In the genomic region with DNA sequence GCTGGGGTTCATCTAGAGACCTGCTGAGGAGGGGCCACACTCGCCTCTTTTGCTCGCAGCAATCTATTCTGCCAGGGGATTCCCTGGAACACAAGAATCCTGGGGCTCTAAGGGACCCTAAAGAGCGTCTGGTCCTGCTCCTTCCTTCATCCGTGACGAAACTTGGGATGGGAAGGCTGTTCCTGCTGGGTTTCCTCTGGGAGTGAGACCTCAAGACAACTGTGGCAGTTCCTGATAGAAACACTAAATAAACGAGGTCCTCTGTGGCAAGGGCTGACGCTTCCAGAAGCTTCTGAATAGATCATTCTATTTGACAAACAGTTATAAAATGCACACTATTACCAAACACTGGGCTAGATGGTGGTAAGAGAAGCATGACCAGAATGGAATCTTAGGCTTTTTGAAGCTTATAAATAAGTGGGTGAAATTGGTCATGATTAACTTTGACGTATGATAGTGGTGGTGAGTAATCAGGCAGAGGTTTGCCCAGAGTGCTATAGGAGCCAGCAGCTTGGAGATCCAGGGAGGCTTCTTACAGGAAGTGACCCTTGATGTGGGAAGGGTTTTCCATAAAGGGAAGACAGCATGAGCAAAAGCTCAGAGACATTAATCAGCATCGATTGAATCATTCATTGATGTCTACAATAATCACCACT, we compare ENCODE assay signal across 7 cellular contexts.
DNase-seq lines count a peak whose midpoint lies in the region; ATAC-seq and TF ChIP-seq lines count a peak whose summit lies in the region.
"Not testable (repeated sequence)": the region's sequence is repeated elsewhere in the genome, so short reads cannot be mapped to it uniquely, and the experiment has no call there.

No MANE protein-coding gene starts in this region.

- H3K36me3 Mint-ChIP-seq in activated T-cell treated with anti-CD3 and anti-CD28 coated beads, Interleukin-2, amount 50 U/mL, for 4 hours (ENCODE audit: insufficient read depth); mesothelial cell of epicardium: not testable (repeated sequence)

- not testable (repeated sequence) for H2BK15ac ChIP-seq in IMR-90 (ENCODE audit: low read depth, low read length)

- peaks cover 11% of the 10 kb centered on the region for H3K4me1 Mint-ChIP-seq in activated T-cell treated with anti-CD3 and anti-CD28 coated beads, Interleukin-2, amount 50 U/mL, for 4 hours (ENCODE audit: low read depth)
- H3K4me1 Mint-ChIP-seq in mesothelial cell of epicardium = peaks cover 16% of the 10 kb centered on the region

- H3K18ac ChIP-seq in IMR-90 (ENCODE audit: low read depth, low read length) = not testable (repeated sequence)

- BruUV-seq in IMR-90 (replicated peaks; lab: Mats Ljungman, UMichigan) = not testable (repeated sequence)

- not testable (repeated sequence) for H3K4me2 ChIP-seq in GM23248 (ENCODE audit: unreplicated experiment)
- peak overlapping the region; percentile 72; the same call in 1 of the 2 replicates for H3K4me2 ChIP-seq in IMR-90 (ENCODE audit: low read depth, low read length)
- H3K4me2 ChIP-seq in hepatocyte = peak overlapping the region; percentile 83

- H2BK120ac ChIP-seq in IMR-90 (ENCODE audit: low read depth, low read length) = not testable (repeated sequence)

- not testable (repeated sequence) for H2AK5ac ChIP-seq in IMR-90 (ENCODE audit: low read depth, low read length)

- intact Hi-C loops in IMR-90 (cut with micrococcal nuclease) = not testable (repeated sequence)

- not testable (repeated sequence) for H3K79me1 ChIP-seq in IMR-90 (ENCODE audit: low read depth in 1 of 2, low read length in 2 of 2)

- not testable (repeated sequence) for H3K9me2 ChIP-seq in GM23248 (ENCODE audit: insufficient read depth); hepatocyte (replicated peaks; ENCODE audit: insufficient read depth)

- H3K9ac ChIP-seq in GM23248 = not testable (repeated sequence)
- peak overlapping the region; percentile 76; the same call in 1 of the 2 replicates for H3K9ac ChIP-seq in IMR-90 (ENCODE audit: low read depth, low read length)

- not testable (repeated sequence) for H3F3A ChIP-seq in GM23248 (ENCODE audit: insufficient read depth)

- not testable (repeated sequence) for H3K27me3 ChIP-seq in GM23248 (replicated peaks; ENCODE audit: insufficient read depth); IMR-90 (ENCODE audit: control insufficient read depth, insufficient read depth, low read length); hepatocyte

- CTCF ChIA-PET in IMR-90 (lab: Yijun Ruan, JAX) = not testable (repeated sequence)

- not testable (repeated sequence) for H2AFZ ChIP-seq in GM23248; IMR-90 (replicated peaks; ENCODE audit: low read length, poor library complexity); hepatocyte

- H4K91ac ChIP-seq in IMR-90 (ENCODE audit: insufficient read depth, low read depth, low read length) = not testable (repeated sequence)

- peaks cover 11% of the 10 kb centered on the region for H3K9me3 Mint-ChIP-seq in activated T-cell treated with anti-CD3 and anti-CD28 coated beads, Interleukin-2, amount 50 U/mL, for 4 hours
- H3K9me3 Mint-ChIP-seq in mesothelial cell of epicardium = peaks cover 14% of the 10 kb centered on the region

- peaks cover 53% of the 10 kb centered on the region for H3K27me3 Mint-ChIP-seq in activated T-cell treated with anti-CD3 and anti-CD28 coated beads, Interleukin-2, amount 50 U/mL, for 4 hours (ENCODE audit: low read depth)
- H3K27me3 Mint-ChIP-seq in mesothelial cell of epicardium (ENCODE audit: low read depth) = peaks cover 50% of the 10 kb centered on the region

- peak overlapping the region; percentile 54 for H2BK5ac ChIP-seq in IMR-90 (ENCODE audit: low read depth, low read length, poor library complexity, severe bottlenecking)

- in situ Hi-C loops in GM23248 (cut with MboI); IMR-90 (cut with MboI; ENCODE audit: low sequenced_read_pairs): not testable (repeated sequence)

- not testable (repeated sequence) for H2AK9ac ChIP-seq in IMR-90 (replicated peaks; ENCODE audit: low read depth, low read length, poor library complexity)

- TF ChIP-seq RAD21 in IMR-90 (IDR thresholded peaks at IDR 0.05; ENCODE audit: low read length) = not testable (repeated sequence)

- peak; percentile 55; the same call in 1 of the 2 replicates for TF ChIP-seq POLR2A in IMR-90 (IDR thresholded peaks at IDR 0.05; ENCODE audit: low read depth, low read length)

- H4K8ac ChIP-seq in IMR-90 (ENCODE audit: low read depth in 2 of 2, low read length in 2 of 2) = peak overlapping the region in 1 of 2 experiments; percentile 49; a peak in 1 of 4 replicates

- H2BK20ac ChIP-seq in IMR-90 (ENCODE audit: low read depth, low read length) = not testable (repeated sequence)

- not testable (repeated sequence) for H3K56ac ChIP-seq in IMR-90 (ENCODE audit: extremely low read depth, insufficient read depth, low read length)

- H3K4ac ChIP-seq in IMR-90 (ENCODE audit: low read depth, low read length) = not testable (repeated sequence)

- not testable (repeated sequence) for H3K4me1 ChIP-seq in GM23248 (ENCODE audit: insufficient read depth); IMR-90 (ENCODE audit: control insufficient read depth, insufficient read depth, low read length); hepatocyte (ENCODE audit: insufficient read depth)

- H3K4me3 ChIP-seq in GM23248, hepatocyte: not testable (repeated sequence)
- H3K4me3 ChIP-seq in IMR-90 (ENCODE audit: insufficient read depth, low read depth, low read length) = peak overlapping the region; percentile 36; the same call in 1 of the 2 replicates

- H3K27ac Mint-ChIP-seq in mesothelial cell of epicardium = peak overlapping the region; percentile 92

- H3K36me3 ChIP-seq in GM23248 (ENCODE audit: low read depth); IMR-90 (ENCODE audit: control insufficient read depth, insufficient read depth, low read length); hepatocyte (replicated peaks; ENCODE audit: insufficient read depth, low read depth): not testable (repeated sequence)

- H3K9me3 ChIP-seq in GM23248 (ENCODE audit: low read depth); IMR-90 (ENCODE audit: control insufficient read depth, insufficient read depth, low read length); hepatocyte (ENCODE audit: low read depth): not testable (repeated sequence)

- not testable (repeated sequence) for TF ChIP-seq CTCF in IMR-90 (conservative IDR thresholded peaks at IDR 0.05; ENCODE audit: low read depth, low read length); hepatocyte (IDR thresholded peaks at IDR 0.05; ENCODE audit: poor library complexity); mesothelial cell of epicardium (IDR thresholded peaks at IDR 0.05; ENCODE audit: unreplicated experiment)

- H3K27ac ChIP-seq in GM23248 = not testable (repeated sequence)
- H3K27ac ChIP-seq in IMR-90 (ENCODE audit: insufficient read depth, low read length) = peak overlapping the region; percentile 88
- peak overlapping the region; percentile 78 for H3K27ac ChIP-seq in hepatocyte

- dilution Hi-C loops in IMR-90 (cut with HindIII; ENCODE audit: low sequenced_read_pairs, unreplicated experiment) = not testable (repeated sequence)

- ATAC-seq in IMR-90 (ENCODE audit: low read depth) = peak; percentile 53
- ATAC-seq in activated T-cell treated with anti-CD3 and anti-CD28 coated beads, Interleukin-2, amount 50 U/mL, for 4 hours = peak in 1 of 2 donors; percentile 20

- not testable (repeated sequence) for H3K23ac ChIP-seq in IMR-90 (ENCODE audit: low read depth, low read length)

- peak; percentile 12 for DNase-seq in GM23248
- peak; percentile 85 for DNase-seq in IMR-90
- DNase-seq in activated T-cell treated with anti-CD3 and anti-CD28 coated beads, Interleukin-2, amount 50 U/mL, for 4 hours; mesothelial cell of epicardium (ENCODE audit: low spot score in 2 of 2, unreplicated experiment in 2 of 2): not testable (repeated sequence)
- DNase-seq in cerebellar cortex (ENCODE audit: low spot score) = peak; percentile 35
- peak; percentile 12 for DNase-seq in hepatocyte (ENCODE audit: low spot score)
- DNase-seq in retina = peak; percentile 22

- H3K79me2 ChIP-seq in GM23248 (ENCODE audit: insufficient read depth); hepatocyte: not testable (repeated sequence)

- H3K9me1 ChIP-seq in IMR-90 (ENCODE audit: insufficient read depth, low read length) = not testable (repeated sequence)

- H3K14ac ChIP-seq in IMR-90 (replicated peaks; ENCODE audit: low read depth, low read length) = not testable (repeated sequence)

- peak overlapping the region; percentile 74; the same call in 1 of the 2 replicates for H4K5ac ChIP-seq in IMR-90 (ENCODE audit: low read depth, low read length)

- not testable (repeated sequence) for H4K20me1 ChIP-seq in GM23248 (ENCODE audit: insufficient read depth); IMR-90 (ENCODE audit: insufficient read depth, low read length); hepatocyte (ENCODE audit: insufficient read depth, poor library complexity, severe bottlenecking)

- POLR2A ChIA-PET in IMR-90 (lab: Charles Lee; ENCODE audit: unreplicated experiment) = not testable (repeated sequence)

- 18 to 20% methylated on average over 9 of the region's 9 CpGs for WGBS in GM23248 (ENCODE audit: low coverage in 1 of 2, low lambda C conversion rate in 2 of 2, missing lambda C conversion rate in 2 of 2), 2 experiments
- no CpG with 5 or more reads among the region's 9 CpGs for WGBS in IMR-90 (ENCODE audit: extremely low coverage in 2 of 2, insufficient read length in 1 of 2), 2 experiments
- 37% methylated on average over 9 of the region's 9 CpGs for WGBS in hepatocyte (ENCODE audit: low lambda C conversion rate, missing lambda C conversion rate)

- H3K4me3 Mint-ChIP-seq in activated T-cell treated with anti-CD3 and anti-CD28 coated beads, Interleukin-2, amount 50 U/mL, for 4 hours = peak overlapping the region; percentile 52
- peak overlapping the region; percentile 71 for H3K4me3 Mint-ChIP-seq in mesothelial cell of epicardium

TF ChIP-seq in IMR-90, 13 proteins besides CTCF, POLR2A, EP300 and RAD21:
- TF ChIP-seq CEBPB (IDR thresholded peaks at IDR 0.05; ENCODE audit: low read depth, low read length) = peak; percentile 60; the same call in 1 of the 2 replicates
